15 cellular contexts compared by ENCODE assay signal in the genomic region with DNA sequence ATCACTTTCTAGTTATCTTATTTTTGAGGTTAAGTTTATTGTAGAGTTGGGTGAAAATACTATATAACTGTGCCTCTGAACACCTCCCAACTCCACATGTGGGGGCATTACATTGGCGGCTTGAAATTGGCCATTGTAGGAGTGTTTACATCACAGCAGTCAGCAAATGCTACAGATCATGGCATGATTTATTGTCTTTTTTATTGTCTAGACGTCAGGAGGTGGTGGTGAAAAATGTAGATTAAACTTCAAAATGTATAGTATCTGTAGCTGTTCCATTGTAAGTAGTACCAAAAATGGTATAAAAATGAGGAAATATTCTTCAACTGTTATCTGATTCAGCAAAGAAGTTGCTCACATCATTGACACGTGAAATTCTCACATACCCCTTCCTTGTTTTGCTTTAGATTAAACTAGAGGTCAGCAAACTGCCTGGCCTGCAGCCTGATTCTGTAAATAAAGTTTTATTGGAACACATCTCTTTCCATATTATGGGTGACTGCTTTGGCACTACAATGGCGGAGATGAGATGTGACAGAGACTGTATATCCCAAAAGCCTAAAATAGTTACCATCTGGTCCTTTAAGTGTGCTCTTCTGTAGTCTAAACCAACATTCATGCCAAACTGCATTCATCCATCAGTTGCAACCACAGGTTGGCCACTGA. TPM values are rescaled to one million over a fixed set of nuclear protein-coding genes. Genes with fewer than 3 reads are reported as not detected.
DNase-seq lines count a peak whose midpoint lies in the region; ATAC-seq, FAIRE-seq and TF ChIP-seq lines count a peak whose summit lies in the region.
"Had no signal": no experiment of that assay in that cellular context is flagged by ENCODE, and none has a peak within 500 bp of the region (broad histone marks: within the 10 kb centered on the region; RNA-seq: fewer than 3 reads in every experiment).

No MANE protein-coding gene starts in this region.

- H3K36me3 Mint-ChIP-seq in Calu3 (ENCODE audit: insufficient read depth, unreplicated experiment) (peaks cover 12% of the 10 kb centered on the region), osteocyte (ENCODE audit: unreplicated experiment) (peaks cover 3% of the 10 kb centered on the region)

- H3K4me1 ChIP-seq in A549 (peaks cover 28% of the 10 kb centered on the region), hepatocyte (ENCODE audit: insufficient read depth) (peaks cover 9% of the 10 kb centered on the region)

- TF ChIP-seq EP300 in A549 (IDR thresholded peaks at IDR 0.05), result no peak

- peak overlapping the region; percentile 15; the same call in 2 of the 3 replicates for H3K4me2 ChIP-seq in A549
- H3K4me2 ChIP-seq in hepatocyte, result peak overlapping the region; percentile 50

- TF ChIP-seq CTCF in A549 (IDR thresholded peaks at IDR 0.05) (no peak), Calu3 (IDR thresholded peaks at IDR 0.05; ENCODE audit: unreplicated experiment) (no peak), hepatocyte (IDR thresholded peaks at IDR 0.05; ENCODE audit: poor library complexity) (no peak), osteocyte (IDR thresholded peaks at IDR 0.05) (no peak)

- H3K4me3 ChIP-seq in A549 (no peak overlapping the region), hepatocyte (no peak overlapping the region)
- H3K4me3 ChIP-seq: HAP-1 had no signal

- TF ChIP-seq RAD21 in A549 (conservative IDR thresholded peaks at IDR 0.05 in 1 of 2, IDR thresholded peaks at IDR 0.05 in 1 of 2), result no peak

- H3K4me1 Mint-ChIP-seq in Calu3 (ENCODE audit: low read depth, unreplicated experiment) (peaks cover 66% of the 10 kb centered on the region), osteocyte (ENCODE audit: unreplicated experiment) (peaks cover 9% of the 10 kb centered on the region)

- peaks cover 45% of the 10 kb centered on the region for H3K79me2 ChIP-seq in hepatocyte

- no peak overlapping the region for H2AFZ ChIP-seq in hepatocyte

- H3K27me3 Mint-ChIP-seq in Calu3 (ENCODE audit: unreplicated experiment) (no peaks in the 10 kb centered on the region), osteocyte (ENCODE audit: unreplicated experiment) (no peaks in the 10 kb centered on the region)

- H3K9me2 ChIP-seq in hepatocyte (replicated peaks; ENCODE audit: insufficient read depth), result no peaks in the 10 kb centered on the region

- no peaks in the 10 kb centered on the region for H3K36me3 ChIP-seq in hepatocyte (replicated peaks; ENCODE audit: insufficient read depth, low read depth)
- H3K36me3 ChIP-seq: HAP-1 had no signal

- H3K27me3 ChIP-seq in hepatocyte, result no peaks in the 10 kb centered on the region

- FAIRE-seq in A549 (lab: Jason Lieb, UNC), result no peak

- H3K9me3 ChIP-seq in A549 (no peaks in the 10 kb centered on the region), hepatocyte (ENCODE audit: low read depth) (no peaks in the 10 kb centered on the region)
- H3K9me3 ChIP-seq: HAP-1 had no signal

- H3K4me3 Mint-ChIP-seq in Calu3 (ENCODE audit: low read depth, unreplicated experiment) (peak overlapping the region; percentile 29), osteocyte (ENCODE audit: unreplicated experiment) (no peak overlapping the region)
- H3K4me3 Mint-ChIP-seq: CD14-positive monocyte; CD8-positive, alpha-beta T cell had no signal

- no peak for ATAC-seq in A549
- ATAC-seq in GM19035 (IDR thresholded peaks at IDR 0.05; ENCODE audit: unreplicated experiment), result no peak
- ATAC-seq in HG02840 (IDR thresholded peaks at IDR 0.05; ENCODE audit: low FRiP score, unreplicated experiment), result no peak
- ATAC-seq: CD8-positive, alpha-beta T cell had no signal

- whole genome bisulfite sequencing in A549 (ENCODE audit: missing lambda C conversion rate), result 69% methylated on average over 4 of the region's 4 CpGs
- 63% methylated on average over 4 of the region's 4 CpGs for WGBS in hepatocyte (ENCODE audit: low lambda C conversion rate, missing lambda C conversion rate)

- intact Hi-C loops in Calu3 (cut with micrococcal nuclease; ENCODE audit: unreplicated experiment), result loop anchor here (10.0 kb wide), 1 partner anchor 329 kb away; no protein-coding TSS in a partner anchor

- no peak for TF ChIP-seq POLR2A in A549 (IDR thresholded peaks at IDR 0.05; ENCODE audit: low read length)

- H3K27ac Mint-ChIP-seq in Calu3 (ENCODE audit: unreplicated experiment) (peak overlapping the region; percentile 64), osteocyte (ENCODE audit: unreplicated experiment) (no peak overlapping the region)
- H3K27ac Mint-ChIP-seq: CD14-positive monocyte; CD8-positive, alpha-beta T cell had no signal

- no TSS peak for BruUV-seq in Calu3 (replicated peaks; lab: Mats Ljungman, UMichigan)

- CTCF ChIA-PET in A549 (lab: Yijun Ruan, JAX) (interaction anchor here (1.6 kb wide), 1 partner anchor 328 kb away, joined by 4 read pairs; no protein-coding TSS in a partner anchor), Calu3 (lab: Charles Lee) (no interaction called here)

- DNase-seq in A549 (ENCODE audit: low read depth in 1 of 2, low spot score in 1 of 2) (no peak), Calu3 (no peak), OCI-M1 (lab: John Stamatoyannopoulos, UW) (peak; percentile 83), hepatocyte (ENCODE audit: low spot score) (no peak), osteocyte (ENCODE audit: extremely low spot score, unreplicated experiment) (no peak)
- DNase-seq: CD8-positive, alpha-beta T cell; COR-L47; DMS 273 treated with DMSO at 0.1 percent for 48 hours; GOT3; KBM-7 had no signal

- H3K27ac ChIP-seq in A549 (no peak overlapping the region), hepatocyte (no peak overlapping the region)
- H3K27ac ChIP-seq: HL-60 had no signal

- H4K20me1 ChIP-seq in hepatocyte (ENCODE audit: insufficient read depth, poor library complexity, severe bottlenecking), result no peaks in the 10 kb centered on the region

- H3K9me3 Mint-ChIP-seq in Calu3 (ENCODE audit: low read depth, unreplicated experiment), result no peaks in the 10 kb centered on the region
- H3K9me3 Mint-ChIP-seq in osteocyte (ENCODE audit: unreplicated experiment), result no peaks in the 10 kb centered on the region
- H3K9me3 Mint-ChIP-seq: CD8-positive, alpha-beta T cell had no signal

- POLR2A ChIA-PET in A549 (lab: Yijun Ruan, JAX), result no interaction called here

TF ChIP-seq in A549, 52 proteins besides CTCF, POLR2A, EP300 and RAD21:
- no peak for TF ChIP-seq HOXB5 (CRISPR knock-in tag; IDR thresholded peaks at IDR 0.05)
- no peak for TF ChIP-seq SREBF2 (IDR thresholded peaks at IDR 0.05)
TF ChIP-seq in A549: peak in this region for 0.

RNA-seq across cellular contexts. Expression of a gene that starts 35.1 kb away (rescaled TPM):
- 4.7 and 6.1 TPM in 2 replicates for polyA plus RNA-seq in A549 (2011; rRNA removed)
- 3.0 TPM in 2 replicates for polyA plus RNA-seq in A549 (2012; cell fraction: cytosol; rRNA removed)
- 2.4 and 2.5 TPM in 2 replicates for polyA plus RNA-seq in A549 (2012; cell fraction: nucleus; rRNA removed)
- polyA plus RNA-seq in A549 (2017; fragmentation: RNase III; extraction: RNeasy Plus Mini Kit Qiagen cat#74134 plus additional on column Dnase treatment), result 5.0 to 6.0 TPM (median 5.7 TPM) in 3 replicates
- polyA minus RNA-seq in A549 (2011; rRNA and poly(A)+ RNA removed), result 2.8 and 3.6 TPM in 2 replicates
- 12.7 and 14.5 TPM in 2 replicates for total RNA-seq in Calu3 (2022)
- 3.3 and 4.1 TPM in 2 replicates for total RNA-seq in hepatocyte
- 6.4 and 7.7 TPM in 2 replicates for polyA plus RNA-seq in hepatocyte
- 8.0 and 9.1 TPM in 2 replicates for total RNA-seq in osteocyte
